8 cellular contexts compared by ENCODE assay signal in genomic region chr19:40751065-40751923, GRCh38. TPM values are rescaled to one million over a fixed set of nuclear protein-coding genes. Genes with fewer than 3 reads are reported as not detected.
A peak's percentile ranks its signal among the peaks of the same experiment; 100 is the strongest.
DNase-seq lines count a peak whose midpoint lies in the region; ATAC-seq and TF ChIP-seq lines count a peak whose summit lies in the region.

Gene SNRPA, plus strand, starts transcription at chr19:40751203. Its CDS starts 206 bp downstream, at chr19:40751409.

- no peaks in the 10 kb centered on the region for H3K9me3 Mint-ChIP-seq in IgD-negative memory B cell

- peaks cover 3% of the 10 kb centered on the region for H3K36me3 Mint-ChIP-seq in IgD-negative memory B cell

- H3K27ac Mint-ChIP-seq in IgD-negative memory B cell = peak within 1 kb of the TSS; percentile 92 to 99 (median 98)

- H3K27me3 Mint-ChIP-seq in IgD-negative memory B cell = no peaks in the 10 kb centered on the region

- peaks cover 26 to 33% (median 33%) of the 10 kb centered on the region in 3 donors for H3K4me1 Mint-ChIP-seq in IgD-negative memory B cell

- peak within 1 kb of the TSS; percentile 96 to 99 (median 98) for H3K4me3 Mint-ChIP-seq in IgD-negative memory B cell

- DNase-seq in DMS 273 (lab: John Stamatoyannopoulos, UW; ENCODE audit: unreplicated experiment) (peak; percentile 99), OCI-M2 (lab: John Stamatoyannopoulos, UW; ENCODE audit: unreplicated experiment) (peak; percentile 97), activated T-cell treated with anti-CD3 and anti-CD28 coated beads for 48 hours (ENCODE audit: low read depth) (peak; percentile 92), epithelial cell of proximal tubule (ENCODE audit: low read depth) (peak; percentile 85), mucosa of gallbladder (ENCODE audit: low spot score) (peak; percentile 98)
- DNase-seq in stimulated activated CD8-positive, alpha-beta memory T cell treated with anti-CD3 and anti-CD28 coated beads, Interleukin-4, amount 100 ng/mL, for 48 hours = peak; percentile 96

- no peak for TF ChIP-seq CTCF in epithelial cell of proximal tubule (conservative IDR thresholded peaks at IDR 0.05; ENCODE audit: low read depth, low read length)

- peak; percentile 52 for ATAC-seq in GM21529 (IDR thresholded peaks at IDR 0.05; ENCODE audit: unreplicated experiment)

- peak within 1 kb of the TSS; percentile 74 for H3K4me3 ChIP-seq in epithelial cell of proximal tubule (ENCODE audit: low read depth, low read length)

RNA-seq across cellular contexts. Expression of gene SNRPA, which starts in this region (rescaled TPM):
- 96.4 TPM for polyA plus RNA-seq in IgD-negative memory B cell
- total RNA-seq in epithelial cell of proximal tubule (169 and 202 TPM in 2 replicates), mucosa of gallbladder (58.1 TPM)

Comparison
In these comparisons a context has a peak if more than half of its experiments do, and no peak if none do; other contexts are left out.
1. Peak in every context shown above with its lines: DNase-seq, ATAC-seq and H3K4me3 ChIP-seq.